ENCODE assay signal across 1 cellular context in the genomic region with DNA sequence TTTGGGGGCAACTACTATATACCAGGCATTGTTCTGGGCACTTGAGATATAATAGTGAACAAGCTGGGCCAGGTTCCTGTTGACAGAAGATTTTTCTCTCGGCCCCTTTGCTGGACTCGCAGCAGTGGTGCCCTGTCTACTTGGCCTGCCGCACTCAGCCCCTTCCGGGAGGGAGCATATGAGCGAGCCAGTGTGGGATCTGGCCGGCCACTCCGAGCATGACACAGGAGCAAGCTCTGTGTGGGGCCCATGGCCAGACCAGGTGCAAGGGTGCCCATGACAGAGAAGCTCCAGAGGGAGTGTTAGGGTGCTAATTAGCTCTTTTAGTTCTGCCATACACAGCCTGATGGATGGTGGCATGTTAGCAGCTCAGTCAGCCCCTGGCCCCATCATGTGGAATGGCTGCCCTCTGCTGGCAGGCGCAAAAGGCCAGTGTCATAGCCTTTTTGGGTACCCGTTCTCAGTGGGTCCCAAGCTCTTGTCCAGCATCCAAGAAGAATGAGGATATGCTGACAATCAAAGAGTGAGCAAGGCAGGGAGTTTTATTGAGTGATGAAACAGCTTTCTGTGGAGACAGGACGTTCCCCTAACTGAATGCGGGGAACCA.
TF ChIP-seq lines count a peak whose summit lies in the region.

No MANE protein-coding gene starts in this region.

TF ChIP-seq in WTC11, 78 proteins besides CTCF, POLR2A, EP300 and RAD21 (continued from another document):
- TF ChIP-seq, protein P1, sequence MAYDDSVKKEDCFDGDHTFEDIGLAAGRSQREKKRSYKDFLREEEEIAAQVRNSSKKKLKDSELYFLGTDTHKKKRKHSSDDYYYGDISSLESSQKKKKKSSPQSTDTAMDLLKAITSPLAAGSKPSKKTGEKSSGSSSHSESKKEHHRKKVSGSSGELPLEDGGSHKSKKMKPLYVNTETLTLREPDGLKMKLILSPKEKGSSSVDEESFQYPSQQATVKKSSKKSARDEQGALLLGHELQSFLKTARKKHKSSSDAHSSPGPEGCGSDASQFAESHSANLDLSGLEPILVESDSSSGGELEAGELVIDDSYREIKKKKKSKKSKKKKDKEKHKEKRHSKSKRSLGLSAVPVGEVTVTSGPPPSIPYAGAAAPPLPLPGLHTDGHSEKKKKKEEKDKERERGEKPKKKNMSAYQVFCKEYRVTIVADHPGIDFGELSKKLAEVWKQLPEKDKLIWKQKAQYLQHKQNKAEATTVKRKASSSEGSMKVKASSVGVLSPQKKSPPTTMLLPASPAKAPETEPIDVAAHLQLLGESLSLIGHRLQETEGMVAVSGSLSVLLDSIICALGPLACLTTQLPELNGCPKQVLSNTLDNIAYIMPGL (CRISPR knock-in tag; IDR thresholded peaks at IDR 0.05) = no peak
- no peak for TF ChIP-seq NR2C2 (CRISPR knock-in tag; IDR thresholded peaks at IDR 0.05)
